Comparison of ENCODE assay signal across 8 cellular contexts in genomic region chr1:247331172-247331525, GRCh38. TPM values are rescaled to one million over a fixed set of nuclear protein-coding genes. Genes with fewer than 3 reads are reported as not detected.
A peak's percentile ranks its signal among the peaks of the same experiment; 100 is the strongest.
DNase-seq lines count a peak whose midpoint lies in the region; ATAC-seq and TF ChIP-seq lines count a peak whose summit lies in the region.

No MANE protein-coding gene starts in this region.

- peak; percentile 66 for ATAC-seq in GM21390 (IDR thresholded peaks at IDR 0.05; ENCODE audit: unreplicated experiment)
- peak; percentile 55 to 66 for ATAC-seq in naive thymus-derived CD8-positive, alpha-beta T cell

- H3K36me3 Mint-ChIP-seq in activated T-helper 1 cell treated with anti-CD3 and anti-CD28 coated beads, Interleukin-12 subunit alpha, Interleukin-12 subunit beta, Interleukin-2, Interleukin-4 antibody, amounts not matched to agents 30 ng/mL and 10 ng/mL and 1 ng/mL, durations not matched to agents 14 hours and 24 hours and 36 hours (ENCODE audit: low read depth): peaks cover 9% of the 10 kb centered on the region
- peaks cover 0 to 12% (median 0%) of the 10 kb centered on the region in 3 donors for H3K36me3 Mint-ChIP-seq in naive thymus-derived CD8-positive, alpha-beta T cell
- H3K36me3 Mint-ChIP-seq in stimulated activated naive CD8-positive, alpha-beta T cell treated with anti-CD3 and anti-CD28 coated beads, Interleukin-15, Interleukin-2, amounts not matched to agents 100 ng/mL and 50 ng/mL, for 24 hours (ENCODE audit: low read depth): peaks cover 31% of the 10 kb centered on the region

- DNase-seq in D341Med (ENCODE audit: low spot score): peak; percentile 91
- peak; percentile 67 for DNase-seq in HT1080 (ENCODE audit: low read depth)
- DNase-seq in activated T-helper 1 cell treated with anti-CD3 and anti-CD28 coated beads, Interleukin-12 subunit alpha, Interleukin-12 subunit beta, Interleukin-2, Interleukin-4 antibody, amounts not matched to agents 30 ng/mL and 10 ng/mL and 1 ng/mL, durations not matched to agents 14 hours and 24 hours and 36 hours (ENCODE audit: low spot score): peak; percentile 65
- DNase-seq in fibroblast of gingiva (ENCODE audit: low read depth): peak; percentile 72
- peak in 9 of 10 donors; percentile 51 to 85 (median 71) for DNase-seq in naive thymus-derived CD8-positive, alpha-beta T cell

- intact Hi-C loops in activated T-helper 1 cell treated with anti-CD3 and anti-CD28 coated beads, Interleukin-12 subunit alpha, Interleukin-12 subunit beta, Interleukin-2, Interleukin-4 antibody, amounts not matched to agents 30 ng/mL and 10 ng/mL and 1 ng/mL, durations not matched to agents 14 hours and 24 hours and 36 hours (cut with micrococcal nuclease): loop anchor here (1.0 to 10.0 kb wide), 8 partner anchors 9 to 766 kb away; partner anchors contain the start of genes AHCTF1, CNST, TFB2M and ZNF669

- POLR2A ChIA-PET in naive thymus-derived CD8-positive, alpha-beta T cell (lab: Charles Lee): interaction anchor here (0.7 to 3.1 kb wide), 6 partner anchors 8 to 227 kb away, joined by 3 to 34 read pairs (median 4); partner anchors contain the start of gene ZNF669

- no peaks in the 10 kb centered on the region for H3K27me3 Mint-ChIP-seq in activated T-helper 1 cell treated with anti-CD3 and anti-CD28 coated beads, Interleukin-12 subunit alpha, Interleukin-12 subunit beta, Interleukin-2, Interleukin-4 antibody, amounts not matched to agents 30 ng/mL and 10 ng/mL and 1 ng/mL, durations not matched to agents 14 hours and 24 hours and 36 hours (ENCODE audit: insufficient read depth)
- no peaks in the 10 kb centered on the region for H3K27me3 Mint-ChIP-seq in naive thymus-derived CD8-positive, alpha-beta T cell
- no peaks in the 10 kb centered on the region for H3K27me3 Mint-ChIP-seq in stimulated activated naive CD8-positive, alpha-beta T cell treated with anti-CD3 and anti-CD28 coated beads, Interleukin-15, Interleukin-2, amounts not matched to agents 100 ng/mL and 50 ng/mL, for 24 hours

- peak overlapping the region; percentile 90 for H3K27ac Mint-ChIP-seq in activated T-helper 1 cell treated with anti-CD3 and anti-CD28 coated beads, Interleukin-12 subunit alpha, Interleukin-12 subunit beta, Interleukin-2, Interleukin-4 antibody, amounts not matched to agents 30 ng/mL and 10 ng/mL and 1 ng/mL, durations not matched to agents 14 hours and 24 hours and 36 hours
- peak overlapping the region; percentile 53 to 96 (median 94) for H3K27ac Mint-ChIP-seq in naive thymus-derived CD8-positive, alpha-beta T cell
- H3K27ac Mint-ChIP-seq in stimulated activated naive CD8-positive, alpha-beta T cell treated with anti-CD3 and anti-CD28 coated beads, Interleukin-15, Interleukin-2, amounts not matched to agents 100 ng/mL and 50 ng/mL, for 24 hours: peak overlapping the region; percentile 77

- no peaks in the 10 kb centered on the region for H3K9me3 Mint-ChIP-seq in activated T-helper 1 cell treated with anti-CD3 and anti-CD28 coated beads, Interleukin-12 subunit alpha, Interleukin-12 subunit beta, Interleukin-2, Interleukin-4 antibody, amounts not matched to agents 30 ng/mL and 10 ng/mL and 1 ng/mL, durations not matched to agents 14 hours and 24 hours and 36 hours
- no peaks in the 10 kb centered on the region for H3K9me3 Mint-ChIP-seq in naive thymus-derived CD8-positive, alpha-beta T cell
- no peaks in the 10 kb centered on the region for H3K9me3 Mint-ChIP-seq in stimulated activated naive CD8-positive, alpha-beta T cell treated with anti-CD3 and anti-CD28 coated beads, Interleukin-15, Interleukin-2, amounts not matched to agents 100 ng/mL and 50 ng/mL, for 24 hours

- H3K4me1 Mint-ChIP-seq in activated T-helper 1 cell treated with anti-CD3 and anti-CD28 coated beads, Interleukin-12 subunit alpha, Interleukin-12 subunit beta, Interleukin-2, Interleukin-4 antibody, amounts not matched to agents 30 ng/mL and 10 ng/mL and 1 ng/mL, durations not matched to agents 14 hours and 24 hours and 36 hours (ENCODE audit: low read depth): peaks cover 23% of the 10 kb centered on the region
- H3K4me1 Mint-ChIP-seq in naive thymus-derived CD8-positive, alpha-beta T cell: peaks cover 44 to 78% (median 58%) of the 10 kb centered on the region in 4 donors
- H3K4me1 Mint-ChIP-seq in stimulated activated naive CD8-positive, alpha-beta T cell treated with anti-CD3 and anti-CD28 coated beads, Interleukin-15, Interleukin-2, amounts not matched to agents 100 ng/mL and 50 ng/mL, for 24 hours (ENCODE audit: low read depth): peaks cover 37% of the 10 kb centered on the region

- H3K4me3 Mint-ChIP-seq in activated T-helper 1 cell treated with anti-CD3 and anti-CD28 coated beads, Interleukin-12 subunit alpha, Interleukin-12 subunit beta, Interleukin-2, Interleukin-4 antibody, amounts not matched to agents 30 ng/mL and 10 ng/mL and 1 ng/mL, durations not matched to agents 14 hours and 24 hours and 36 hours: peak overlapping the region; percentile 92
- H3K4me3 Mint-ChIP-seq in naive thymus-derived CD8-positive, alpha-beta T cell: peak overlapping the region; percentile 84 to 97 (median 94)
- peak overlapping the region; percentile 87 for H3K4me3 Mint-ChIP-seq in stimulated activated naive CD8-positive, alpha-beta T cell treated with anti-CD3 and anti-CD28 coated beads, Interleukin-15, Interleukin-2, amounts not matched to agents 100 ng/mL and 50 ng/mL, for 24 hours

TF ChIP-seq in PFSK-1, 5 proteins besides CTCF, POLR2A, EP300 and RAD21:
- peak; percentile 84 for TF ChIP-seq POLR2AphosphoS5 (IDR thresholded peaks at IDR 0.05; ENCODE audit: low read depth, low read length)
- TF ChIP-seq REST (IDR thresholded peaks at IDR 0.05; ENCODE audit: insufficient read depth in 1 of 2, low read depth in 2 of 2, low read length in 2 of 2): 0 out of 4 replicates have a peak, but pooled peaks of 1 of the 2 experiments have one; percentile 15
- no peak; the same call in 1 of the 2 replicates for TF ChIP-seq SIN3A (IDR thresholded peaks at IDR 0.05; ENCODE audit: borderline replicate concordance, insufficient read depth, low read length)
- TF ChIP-seq TAF1 (IDR thresholded peaks at IDR 0.05; ENCODE audit: borderline replicate concordance, insufficient read depth, low read length): peak; percentile 73; the same call in 1 of the 2 replicates

RNA-seq across cellular contexts. Expression of gene ZNF496, which starts 0.5 kb away (rescaled TPM):
- total RNA-seq in HT1080 (2014; rRNA removed; shearing (Covaris generic)): 43.8 and 45.4 TPM in 2 replicates
- polyA plus RNA-seq in HT1080 (2015; cell fraction: cytosol; rRNA removed): 36.5 and 45.2 TPM in 2 replicates
- 40.7 and 41.8 TPM in 2 replicates for polyA plus RNA-seq in HT1080 (2015; cell fraction: nucleus; rRNA removed)
- 54.5 TPM for polyA plus RNA-seq in PFSK-1 (2012; ENCODE audit: insufficient read length, low read depth)
- total RNA-seq in activated T-helper 1 cell treated with anti-CD3 and anti-CD28 coated beads, Interleukin-12 subunit alpha, Interleukin-12 subunit beta, Interleukin-2, Interleukin-4 antibody, amounts not matched to agents 30 ng/mL and 10 ng/mL and 1 ng/mL, durations not matched to agents 14 hours and 24 hours and 36 hours: 13.8 and 14.8 TPM in 2 replicates
- 10 to 100 TPM; 73.9 to 77.8 TPM for total RNA-seq in naive thymus-derived CD8-positive, alpha-beta T cell
- 10 to 100 TPM; 17.3 to 36.3 (median 20.4) TPM for polyA plus RNA-seq in naive thymus-derived CD8-positive, alpha-beta T cell

Comparison
In these comparisons a context has a peak if more than half of its experiments do, and no peak if none do; other contexts are left out.
1. Peak in every context shown above with its lines: DNase-seq and ATAC-seq.